Comparison of ENCODE assay signal across 9 cellular contexts in genomic region chr1:21346304-21347071, GRCh38. TPM values are rescaled to one million over a fixed set of nuclear protein-coding genes. Genes with fewer than 3 reads are reported as not detected.
DNase-seq lines count a peak whose midpoint lies in the region; ATAC-seq and TF ChIP-seq lines count a peak whose summit lies in the region.
"Had no signal": no experiment of that assay in that cellular context is flagged by ENCODE, and none has a peak within 500 bp of the region (broad histone marks: within the 10 kb centered on the region; RNA-seq: fewer than 3 reads in every experiment).

No MANE protein-coding gene starts in this region.

- H3K27ac ChIP-seq in cardiac muscle cell = peak overlapping the region; percentile 84
- peak overlapping the region; percentile 82 to 87 for H3K27ac ChIP-seq in liver (ENCODE audit: low read depth in 1 of 2, low read length in 2 of 2)
- no peak overlapping the region for H3K27ac ChIP-seq in upper lobe of left lung
- no peak overlapping the region for H3K27ac ChIP-seq in foreskin keratinocyte

- H3K36me3 ChIP-seq in cardiac muscle cell (no peaks in the 10 kb centered on the region), liver (ENCODE audit: control insufficient read depth in 4 of 4, insufficient read depth in 3 of 4, low read depth in 1 of 4, low read length in 3 of 4) (no peaks in the 10 kb centered on the region), upper lobe of left lung (no peaks in the 10 kb centered on the region)

- WGBS in liver = 44% methylated on average over 16 of the region's 16 CpGs
- WGBS in upper lobe of left lung, 2 donors = 54% methylated on average over 16 of the region's 16 CpGs

- TF ChIP-seq CTCF in cardiac muscle cell (IDR thresholded peaks at IDR 0.05; ENCODE audit: low read depth, low read length) = no peak
- TF ChIP-seq CTCF in astrocyte of the cerebellum (IDR thresholded peaks at IDR 0.05; ENCODE audit: low read depth, low read length, missing control alignments) = no peak
- no peak for TF ChIP-seq CTCF in liver (IDR thresholded peaks at IDR 0.05; ENCODE audit: low read depth, low read length, missing input control)
- no peak for TF ChIP-seq CTCF in upper lobe of left lung (IDR thresholded peaks at IDR 0.05)
- TF ChIP-seq CTCF in foreskin keratinocyte (conservative IDR thresholded peaks at IDR 0.05) = no peak

- H3K9me3 ChIP-seq in cardiac muscle cell (ENCODE audit: low read depth) = no peaks in the 10 kb centered on the region
- no peaks in the 10 kb centered on the region for H3K9me3 ChIP-seq in liver (ENCODE audit: control insufficient read depth in 4 of 4, low read length in 3 of 4)
- no peaks in the 10 kb centered on the region for H3K9me3 ChIP-seq in upper lobe of left lung

- H3K4me1 ChIP-seq in cardiac muscle cell (ENCODE audit: low read depth) = peaks cover 4% of the 10 kb centered on the region
- peaks cover 6 to 52% (median 38%) of the 10 kb centered on the region in 4 donors for H3K4me1 ChIP-seq in liver (ENCODE audit: control insufficient read depth in 4 of 4, insufficient read depth in 4 of 4, low read length in 3 of 4)
- peaks cover 21 to 45% (median 32%) of the 10 kb centered on the region in 4 donors for H3K4me1 ChIP-seq in upper lobe of left lung
- H3K4me1 ChIP-seq in foreskin keratinocyte = no peaks in the 10 kb centered on the region

- intact Hi-C loops in Right ventricle myocardium superior (cut with DNase I) = no loop called here

- no peaks in the 10 kb centered on the region for H3K27me3 ChIP-seq in cardiac muscle cell
- H3K27me3 ChIP-seq in liver (ENCODE audit: control insufficient read depth in 4 of 4, insufficient read depth in 4 of 4, low read length in 3 of 4) = no peaks in the 10 kb centered on the region
- H3K27me3 ChIP-seq in upper lobe of left lung = no peaks in the 10 kb centered on the region
- H3K27me3 ChIP-seq in foreskin keratinocyte = peaks cover 2% of the 10 kb centered on the region

- in situ Hi-C loops in astrocyte of the cerebellum (cut with HindIII; ENCODE audit: low sequenced_read_pairs) = no loop called here
- in situ Hi-C loops in KBM-7 (cut with MboI; ENCODE audit: low pct_unique_long_range_greater_than_20kb, low sequenced_read_pairs) = no loop called here

- TF ChIP-seq RAD21 in liver (IDR thresholded peaks at IDR 0.05) = no peak

- ATAC-seq in Right ventricle myocardium superior (ENCODE audit: poor library complexity) (no peak), upper lobe of left lung (ENCODE audit: low FRiP score in 2 of 2) (no peak), foreskin keratinocyte (no peak)

- no peak for TF ChIP-seq POLR2A in upper lobe of left lung (IDR thresholded peaks at IDR 0.05)

- no peak for TF ChIP-seq EP300 in upper lobe of left lung (IDR thresholded peaks at IDR 0.05)

- H3K9ac ChIP-seq in liver (ENCODE audit: low read depth in 1 of 2, low read length in 2 of 2) = peak overlapping the region; percentile 4 to 53

- peak overlapping the region; percentile 92 for H3K4me3 ChIP-seq in cardiac muscle cell
- H3K4me3 ChIP-seq in astrocyte of the cerebellum (ENCODE audit: low read depth, low read length) = peak overlapping the region; percentile 62
- H3K4me3 ChIP-seq in liver (ENCODE audit: low read depth in 1 of 3, low read length in 3 of 3) = peak overlapping the region; percentile 33 to 81 (median 59)
- H3K4me3 ChIP-seq in upper lobe of left lung = peak overlapping the region in 3 of 4 donors; percentile 71 to 90 (median 83)

- DNase-seq in cardiac muscle cell (ENCODE audit: low read depth in 1 of 2, low spot score in 1 of 2) (no peak), Right ventricle myocardium superior (no peak), astrocyte of the cerebellum (ENCODE audit: low read depth) (no peak), upper lobe of left lung (no peak), NK-92 (lab: John Stamatoyannopoulos, UW; ENCODE audit: unreplicated experiment) (no peak), KBM-7 (no peak), foreskin keratinocyte (no peak)
- DNase-seq: activated naive CD4-positive, alpha-beta T cell treated with Interleukin-2 at 50 U/mL for 16 hours had no signal

TF ChIP-seq in liver, 16 proteins besides CTCF, POLR2A, EP300 and RAD21:
- no peak for TF ChIP-seq HNF4G (IDR thresholded peaks at IDR 0.05)
- no peak for TF ChIP-seq GABPA (IDR thresholded peaks at IDR 0.05 in 1 of 2, conservative IDR thresholded peaks at IDR 0.05 in 1 of 2)
- TF ChIP-seq NR2F2 (IDR thresholded peaks at IDR 0.05) = no peak
- TF ChIP-seq SP1 (IDR thresholded peaks at IDR 0.05) = no peak
- no peak for TF ChIP-seq ZBTB33 (IDR thresholded peaks at IDR 0.05)
- TF ChIP-seq, protein P1, sequence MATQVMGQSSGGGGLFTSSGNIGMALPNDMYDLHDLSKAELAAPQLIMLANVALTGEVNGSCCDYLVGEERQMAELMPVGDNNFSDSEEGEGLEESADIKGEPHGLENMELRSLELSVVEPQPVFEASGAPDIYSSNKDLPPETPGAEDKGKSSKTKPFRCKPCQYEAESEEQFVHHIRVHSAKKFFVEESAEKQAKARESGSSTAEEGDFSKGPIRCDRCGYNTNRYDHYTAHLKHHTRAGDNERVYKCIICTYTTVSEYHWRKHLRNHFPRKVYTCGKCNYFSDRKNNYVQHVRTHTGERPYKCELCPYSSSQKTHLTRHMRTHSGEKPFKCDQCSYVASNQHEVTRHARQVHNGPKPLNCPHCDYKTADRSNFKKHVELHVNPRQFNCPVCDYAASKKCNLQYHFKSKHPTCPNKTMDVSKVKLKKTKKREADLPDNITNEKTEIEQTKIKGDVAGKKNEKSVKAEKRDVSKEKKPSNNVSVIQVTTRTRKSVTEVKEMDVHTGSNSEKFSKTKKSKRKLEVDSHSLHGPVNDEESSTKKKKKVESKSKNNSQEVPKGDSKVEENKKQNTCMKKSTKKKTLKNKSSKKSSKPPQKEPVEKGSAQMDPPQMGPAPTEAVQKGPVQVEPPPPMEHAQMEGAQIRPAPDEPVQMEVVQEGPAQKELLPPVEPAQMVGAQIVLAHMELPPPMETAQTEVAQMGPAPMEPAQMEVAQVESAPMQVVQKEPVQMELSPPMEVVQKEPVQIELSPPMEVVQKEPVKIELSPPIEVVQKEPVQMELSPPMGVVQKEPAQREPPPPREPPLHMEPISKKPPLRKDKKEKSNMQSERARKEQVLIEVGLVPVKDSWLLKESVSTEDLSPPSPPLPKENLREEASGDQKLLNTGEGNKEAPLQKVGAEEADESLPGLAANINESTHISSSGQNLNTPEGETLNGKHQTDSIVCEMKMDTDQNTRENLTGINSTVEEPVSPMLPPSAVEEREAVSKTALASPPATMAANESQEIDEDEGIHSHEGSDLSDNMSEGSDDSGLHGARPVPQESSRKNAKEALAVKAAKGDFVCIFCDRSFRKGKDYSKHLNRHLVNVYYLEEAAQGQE (IDR thresholded peaks at IDR 0.05) = no peak
- TF ChIP-seq HNF4A (conservative IDR thresholded peaks at IDR 0.05) = no peak

RNA-seq across cellular contexts. Expression of gene ECE1, which starts 56.2 kb away (rescaled TPM):
- total RNA-seq in cardiac muscle cell (43.8 and 59.1 TPM in 2 replicates), Right ventricle myocardium superior (45.3 TPM), liver (10 to 100 TPM; 38.9 to 40.2 TPM), upper lobe of left lung (100 to 1,000 TPM in 1 of 6 donors, 10 to 100 TPM in 5; 55.8 to 120 (median 74.8) TPM), foreskin keratinocyte (51.1 and 63.5 TPM in 2 replicates)
- polyA plus RNA-seq in cardiac muscle cell (42.4 and 57.8 TPM in 2 replicates), liver (10 to 100 TPM; 29.3 to 46.4 TPM), foreskin keratinocyte (28.0 and 34.0 TPM in 2 replicates)

Comparison
In these comparisons a context has a peak if more than half of its experiments do, and no peak if none do; other contexts are left out.
1. H3K27ac ChIP-seq: peak in cardiac muscle cell (single experiment) and liver (2 of 2); none in upper lobe of left lung (0 of 4) and foreskin keratinocyte (single experiment).
2. Peak in every context shown above with its lines, with median percentiles within 50 percentile points of each other: H3K4me3 ChIP-seq.